22 cellular contexts compared by ENCODE assay signal in genomic region chr17:39639043-39639442, GRCh38. TPM values are rescaled to one million over a fixed set of nuclear protein-coding genes. Genes with fewer than 3 reads are reported as not detected.
DNase-seq lines count a peak whose midpoint lies in the region; ATAC-seq, FAIRE-seq and TF ChIP-seq lines count a peak whose summit lies in the region.
"Had no signal": no experiment of that assay in that cellular context is flagged by ENCODE, and none has a peak within 500 bp of the region (broad histone marks: within the 10 kb centered on the region; RNA-seq: fewer than 3 reads in every experiment).

No MANE protein-coding gene starts in this region.

- peaks cover 59% of the 10 kb centered on the region for H4K20me1 ChIP-seq in astrocyte (ENCODE audit: insufficient read depth, low read length)

- H3K4me1 Mint-ChIP-seq in CD4-positive, alpha-beta T cell (ENCODE audit: low read depth), result peaks cover 87% of the 10 kb centered on the region
- H3K4me1 Mint-ChIP-seq in astrocyte (ENCODE audit: low read depth, unreplicated experiment) (peaks cover 43% of the 10 kb centered on the region), natural killer cell (peaks cover 67 to 80% of the 10 kb centered on the region in 2 donors)

- no peaks in the 10 kb centered on the region for H3K27me3 Mint-ChIP-seq in CD4-positive, alpha-beta T cell
- H3K27me3 Mint-ChIP-seq in astrocyte (ENCODE audit: low read depth, unreplicated experiment) (no peaks in the 10 kb centered on the region), natural killer cell (ENCODE audit: low read depth in 2 of 2) (no peaks in the 10 kb centered on the region)
- H3K27me3 Mint-ChIP-seq: activated CD8-positive, alpha-beta memory T cell treated with anti-CD3 and anti-CD28 coated beads, Interleukin-2, amount 10 ng/mL, durations not matched to agents 7 days and 5 days had no signal

- TF ChIP-seq RAD21 in A549 (conservative IDR thresholded peaks at IDR 0.05 in 1 of 2, IDR thresholded peaks at IDR 0.05 in 1 of 2), result no peak

- POLR2A ChIA-PET in A549 (lab: Yijun Ruan, JAX), result no interaction called here
- POLR2A ChIA-PET in CD4-positive, alpha-beta T cell (lab: Charles Lee), result interaction anchor here (0.8 to 1.8 kb wide), 3 partner anchors 15 to 48 kb away, joined by 3 to 8 read pairs (median 6); partner anchors contain the start of gene PGAP3

- H3K9me3 Mint-ChIP-seq in CD4-positive, alpha-beta T cell, result no peaks in the 10 kb centered on the region
- no peaks in the 10 kb centered on the region for H3K9me3 Mint-ChIP-seq in astrocyte (ENCODE audit: unreplicated experiment)
- no peaks in the 10 kb centered on the region for H3K9me3 Mint-ChIP-seq in natural killer cell
- H3K9me3 Mint-ChIP-seq: T-helper 2 cell treated with Interferon-gamma antibody and Interleukin-4, amounts not matched to agents 5 μg/mL and 100 μg/mL, for 36 hours had no signal

- H3K9ac ChIP-seq in astrocyte (ENCODE audit: low read length), result no peak overlapping the region

- 87% methylated on average over 2 of the region's 2 CpGs for WGBS in A549 (ENCODE audit: missing lambda C conversion rate)

- TF ChIP-seq EP300 in A549 (IDR thresholded peaks at IDR 0.05), result no peak

- H3K4me1 ChIP-seq in A549 (peaks cover 37% of the 10 kb centered on the region), astrocyte (ENCODE audit: insufficient read depth, low read length) (peaks cover 28% of the 10 kb centered on the region)

- no peak for TF ChIP-seq POLR2A in A549 (IDR thresholded peaks at IDR 0.05; ENCODE audit: low read length)

- intact Hi-C loops in CD4-positive, alpha-beta T cell (cut with DNase I, micrococcal nuclease), result loop anchor here (2.0 to 10.0 kb wide), 4 partner anchors 48 to 316 kb away; partner anchors contain the start of gene PGAP3 (in 1 of the 2)
- intact Hi-C loops in natural killer cell (cut with micrococcal nuclease), result loop anchor here (5.0 kb wide), 2 partner anchors 38 to 113 kb away; no protein-coding TSS in a partner anchor

- ATAC-seq in A549 (no peak), natural killer cell (no peak), HG03469 (IDR thresholded peaks at IDR 0.05; ENCODE audit: unreplicated experiment) (no peak)
- ATAC-seq in CD4-positive, alpha-beta T cell (ENCODE audit: poor library complexity), result no peak
- ATAC-seq: activated CD8-positive, alpha-beta memory T cell treated with anti-CD3 and anti-CD28 coated beads, Interleukin-2, amount 10 ng/mL, durations not matched to agents 7 days and 5 days; left cardiac atrium; right cardiac atrium had no signal

- CTCF ChIA-PET in A549 (lab: Yijun Ruan, JAX), result interaction anchor here (1.2 to 58.8 kb wide), 5 partner anchors 4 to 114 kb away, joined by 5 to 1581 read pairs (median 1391); partner anchors contain the start of genes ERBB2, NEUROD2, PGAP3 and PNMT
- CTCF ChIA-PET in CD4-positive, alpha-beta T cell (lab: Charles Lee), result interaction anchor here (1.7 to 4.7 kb wide), 2 partner anchors 17 to 91 kb away, joined by 5 to 58 read pairs; partner anchors contain the start of gene MIEN1

- H3K27ac Mint-ChIP-seq in CD4-positive, alpha-beta T cell, result peak overlapping the region; percentile 91
- H3K27ac Mint-ChIP-seq in astrocyte (ENCODE audit: unreplicated experiment), result peak overlapping the region; percentile 93
- peak overlapping the region; percentile 74 to 86 for H3K27ac Mint-ChIP-seq in natural killer cell
- H3K27ac Mint-ChIP-seq: T-helper 2 cell treated with Interferon-gamma antibody and Interleukin-4, amounts not matched to agents 5 μg/mL and 100 μg/mL, for 36 hours had no signal

- no peak overlapping the region for H2AFZ ChIP-seq in astrocyte (ENCODE audit: low read depth, low read length)

- H3K36me3 Mint-ChIP-seq in CD4-positive, alpha-beta T cell (ENCODE audit: low read depth), result peaks cover 16% of the 10 kb centered on the region
- peaks cover 3% of the 10 kb centered on the region for H3K36me3 Mint-ChIP-seq in astrocyte (ENCODE audit: low read depth, unreplicated experiment)
- H3K36me3 Mint-ChIP-seq in natural killer cell, result no peaks in the 10 kb centered on the region

- H3K27ac ChIP-seq in A549 (no peak overlapping the region), astrocyte (ENCODE audit: low read depth, low read length) (no peak overlapping the region)
- no peak overlapping the region for H3K27ac ChIP-seq in CD4-positive, alpha-beta T cell (ENCODE audit: low read depth, low read length)
- H3K27ac ChIP-seq: SJCRH30 had no signal

- peaks cover 70% of the 10 kb centered on the region for H3K79me2 ChIP-seq in astrocyte (ENCODE audit: insufficient read depth, low read length)

- FAIRE-seq in A549 (lab: Jason Lieb, UNC) (no peak), astrocyte (lab: Jason Lieb, UNC) (no peak)

- TF ChIP-seq CTCF in A549 (IDR thresholded peaks at IDR 0.05), result no peak
- TF ChIP-seq CTCF in CD4-positive, alpha-beta T cell (IDR thresholded peaks at IDR 0.05), result no peak
- no peak for TF ChIP-seq CTCF in astrocyte (IDR thresholded peaks at IDR 0.05; ENCODE audit: insufficient read depth, low read depth, low read length)
- no peak for TF ChIP-seq CTCF in natural killer cell (IDR thresholded peaks at IDR 0.05)

- H3K36me3 ChIP-seq in astrocyte (ENCODE audit: insufficient read depth, low read length), result no peaks in the 10 kb centered on the region
- H3K36me3 ChIP-seq: SJCRH30 had no signal

- no peaks in the 10 kb centered on the region for H3K9me3 ChIP-seq in A549
- H3K9me3 ChIP-seq in CD4-positive, alpha-beta T cell (ENCODE audit: control insufficient read depth, low read length), result no peaks in the 10 kb centered on the region
- no peaks in the 10 kb centered on the region for H3K9me3 ChIP-seq in astrocyte (ENCODE audit: insufficient read depth, low read depth, low read length)
- H3K9me3 ChIP-seq: SJCRH30 had no signal

- no peaks in the 10 kb centered on the region for H3K27me3 ChIP-seq in CD4-positive, alpha-beta T cell (ENCODE audit: control insufficient read depth, insufficient read depth, low read length)
- H3K27me3 ChIP-seq in astrocyte (ENCODE audit: insufficient read depth, low read length), result no peaks in the 10 kb centered on the region
- H3K27me3 ChIP-seq: SJCRH30 had no signal

- H3K4me2 ChIP-seq in A549, result peak overlapping the region; percentile 92; the same call in 1 of the 3 replicates
- no peak overlapping the region for H3K4me2 ChIP-seq in astrocyte (ENCODE audit: low read length)

- DNase-seq in A549 (ENCODE audit: low read depth in 1 of 2, low spot score in 1 of 2) (no peak), astrocyte (ENCODE audit: low read depth) (no peak), natural killer cell (no peak), retina (no peak), DMS79 treated with DMSO at 0.1 percent for 48 hours (lab: John Stamatoyannopoulos, UW) (no peak)
- no peak for DNase-seq in CD4-positive, alpha-beta T cell
- DNase-seq: activated CD8-positive, alpha-beta memory T cell treated with anti-CD3 and anti-CD28 coated beads, Interleukin-2, amount 10 ng/mL, durations not matched to agents 7 days and 5 days; activated gamma-delta T cell; cortex of kidney; GDM1; H7; KBM-7; left cardiac atrium; NCI-H2081 treated with DMSO at 0.1 percent for 48 hours; NCI-H524; occipital lobe; right cardiac atrium; SJCRH30 had no signal

- H3K4me3 ChIP-seq in A549 (no peak overlapping the region), astrocyte (ENCODE audit: insufficient read depth, low read depth, low read length) (no peak overlapping the region)
- H3K4me3 ChIP-seq: SJCRH30 had no signal

- H3K4me3 Mint-ChIP-seq in CD4-positive, alpha-beta T cell, result peak overlapping the region; percentile 97
- H3K4me3 Mint-ChIP-seq in astrocyte (ENCODE audit: unreplicated experiment), result peak overlapping the region; percentile 69
- peak overlapping the region; percentile 51 for H3K4me3 Mint-ChIP-seq in natural killer cell

RNA-seq across cellular contexts. Expression of gene STARD3, which starts 2.1 kb away (rescaled TPM):
- polyA plus RNA-seq in A549 (2011; rRNA removed) (56.0 and 60.9 TPM in 2 replicates), A549 (2017; fragmentation: RNase III; extraction: RNeasy Plus Mini Kit Qiagen cat#74134 plus additional on column Dnase treatment) (53.0 to 56.1 TPM (median 54.6 TPM) in 3 replicates)
- 83.7 and 101 TPM in 2 replicates for polyA plus RNA-seq in A549 (2012; cell fraction: cytosol; rRNA removed)
- 261 and 339 TPM in 2 replicates for polyA plus RNA-seq in A549 (2012; cell fraction: nucleus; rRNA removed)
- 77.8 and 87.0 TPM in 2 replicates for polyA minus RNA-seq in A549 (2011; rRNA and poly(A)+ RNA removed)
- total RNA-seq in CD4-positive, alpha-beta T cell, result 10 to 100 TPM; 96.5 to 99.9 TPM
- total RNA-seq in astrocyte (51.2 and 62.1 TPM in 2 replicates), natural killer cell (100 to 1,000 TPM in 2 of 3 donors, 10 to 100 TPM in 1; 97.1 to 115 (median 105) TPM)

RNA-seq across cellular contexts. Expression of gene PPP1R1B, which starts 12.3 kb away (rescaled TPM):
- 0.07 and 0.10 TPM in 2 replicates for polyA plus RNA-seq in A549 (2011; rRNA removed)
- 0.03 TPM in 1 of 2 replicates, not detected in the other for polyA plus RNA-seq in A549 (2012; cell fraction: cytosol; rRNA removed)
- not detected in 2 replicates for polyA plus RNA-seq in A549 (2012; cell fraction: nucleus; rRNA removed)
- not detected in 3 replicates for polyA plus RNA-seq in A549 (2017; fragmentation: RNase III; extraction: RNeasy Plus Mini Kit Qiagen cat#74134 plus additional on column Dnase treatment)
- polyA minus RNA-seq in A549 (2011; rRNA and poly(A)+ RNA removed), result not detected in 2 replicates
- total RNA-seq in CD4-positive, alpha-beta T cell, result under 1 TPM in 1 of 2 experiments, not detected in 1; 0.25 TPM
- total RNA-seq in astrocyte, result 0.26 and 0.39 TPM in 2 replicates
- not detected for total RNA-seq in natural killer cell
- total RNA-seq: activated CD8-positive, alpha-beta memory T cell treated with anti-CD3 and anti-CD28 coated beads, Interleukin-2, amount 10 ng/mL, durations not matched to agents 7 days and 5 days; SJCRH30 had no signal

RNA-seq across cellular contexts. Expression of gene TCAP, which starts 26.1 kb away (rescaled TPM):
- 0.41 and 0.67 TPM in 2 replicates for polyA plus RNA-seq in A549 (2011; rRNA removed)
- polyA plus RNA-seq in A549 (2012; cell fraction: cytosol; rRNA removed), result 0.40 and 0.61 TPM in 2 replicates
- 3.7 and 4.3 TPM in 2 replicates for polyA plus RNA-seq in A549 (2012; cell fraction: nucleus; rRNA removed)
- 1.0 to 1.6 TPM (median 1.2 TPM) in 3 replicates for polyA plus RNA-seq in A549 (2017; fragmentation: RNase III; extraction: RNeasy Plus Mini Kit Qiagen cat#74134 plus additional on column Dnase treatment)
- polyA minus RNA-seq in A549 (2011; rRNA and poly(A)+ RNA removed), result 0.73 and 1.2 TPM in 2 replicates
- total RNA-seq in CD4-positive, alpha-beta T cell, result 1 to 10 TPM; 6.4 TPM
- 0.98 and 1.4 TPM in 2 replicates for total RNA-seq in astrocyte
- total RNA-seq in natural killer cell, result 1 to 10 TPM; 1.3 to 3.8 (median 2.4) TPM

RNA-seq across cellular contexts. Expression of gene PNMT, which starts 29.2 kb away (rescaled TPM):
- polyA plus RNA-seq in A549 (2011; rRNA removed) (not detected in 2 replicates), A549 (2017; fragmentation: RNase III; extraction: RNeasy Plus Mini Kit Qiagen cat#74134 plus additional on column Dnase treatment) (0.16 TPM in 1 of 3 replicates, not detected in the others)
- polyA plus RNA-seq in A549 (2012; cell fraction: cytosol; rRNA removed), result 0.05 and 0.16 TPM in 2 replicates
- 0.12 TPM in 1 of 2 replicates, not detected in the other for polyA plus RNA-seq in A549 (2012; cell fraction: nucleus; rRNA removed)
- polyA minus RNA-seq in A549 (2011; rRNA and poly(A)+ RNA removed), result not detected in 2 replicates
- under 1 TPM in 1 of 2 experiments, not detected in 1; 0.47 TPM for total RNA-seq in CD4-positive, alpha-beta T cell
- total RNA-seq in astrocyte (0.59 and 1.5 TPM in 2 replicates), natural killer cell (1 to 10 TPM; 1.2 to 2.5 (median 2.2) TPM)
- total RNA-seq: activated CD8-positive, alpha-beta memory T cell treated with anti-CD3 and anti-CD28 coated beads, Interleukin-2, amount 10 ng/mL, durations not matched to agents 7 days and 5 days; urinary bladder had no signal

RNA-seq across cellular contexts. Expression of gene NEUROD2, which starts 31.3 kb away (rescaled TPM):
- polyA plus RNA-seq in A549 (2011; rRNA removed) (not detected in 2 replicates), A549 (2017; fragmentation: RNase III; extraction: RNeasy Plus Mini Kit Qiagen cat#74134 plus additional on column Dnase treatment) (not detected in 3 replicates)
- not detected in 2 replicates for polyA plus RNA-seq in A549 (2012; cell fraction: cytosol; rRNA removed)
- polyA plus RNA-seq in A549 (2012; cell fraction: nucleus; rRNA removed), result 0.02 and 0.04 TPM in 2 replicates
- not detected in 2 replicates for polyA minus RNA-seq in A549 (2011; rRNA and poly(A)+ RNA removed)
- total RNA-seq in CD4-positive, alpha-beta T cell, result not detected
- total RNA-seq in astrocyte (not detected in 2 replicates), natural killer cell (not detected)
- total RNA-seq: activated CD8-positive, alpha-beta memory T cell treated with anti-CD3 and anti-CD28 coated beads, Interleukin-2, amount 10 ng/mL, durations not matched to agents 7 days and 5 days; H7; left cardiac atrium; mesenteric fat pad; right cardiac atrium; SJCRH30; urinary bladder had no signal
- polyA plus RNA-seq: right cardiac atrium, urinary bladder had no signal
